In the genomic region with DNA sequence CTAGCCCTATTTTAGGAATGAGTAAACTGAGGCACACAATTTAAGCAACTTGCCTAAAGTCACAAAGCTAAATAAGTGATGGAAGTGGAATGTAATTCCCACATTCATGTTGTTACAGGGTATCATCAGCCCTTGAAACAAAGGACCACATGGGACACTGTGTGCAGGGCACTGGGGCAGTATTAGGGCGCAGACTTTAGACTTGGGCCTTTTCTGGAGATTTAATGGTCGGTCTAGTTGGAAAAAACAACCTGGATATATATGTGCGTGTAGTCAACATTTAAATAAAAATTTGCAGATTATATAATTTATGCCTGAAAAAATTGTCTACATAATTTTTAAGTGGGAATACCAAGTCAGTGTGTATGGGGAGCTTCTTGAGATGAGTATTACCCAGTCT, we compare ENCODE assay signal across 8 cellular contexts. TPM values are rescaled to one million over a fixed set of nuclear protein-coding genes. Genes with fewer than 3 reads are reported as not detected.
DNase-seq lines count a peak whose midpoint lies in the region; ATAC-seq, FAIRE-seq and TF ChIP-seq lines count a peak whose summit lies in the region.

No MANE protein-coding gene starts in this region.

- ATAC-seq in A549 (no peak), GM21717 (IDR thresholded peaks at IDR 0.05; ENCODE audit: unreplicated experiment) (no peak)

- H3K4me3 ChIP-seq in A549 (peak overlapping the region; percentile 75), HL-60 (replicated peaks; ENCODE audit: insufficient read depth, low read length) (peak overlapping the region; percentile 62), mesodermal cell (ENCODE audit: extremely low read depth, insufficient read depth, low read length, poor library complexity, severe bottlenecking) (peak overlapping the region; percentile 99)

- H3K27me3 ChIP-seq in HL-60 (ENCODE audit: insufficient read depth, poor library complexity, severe bottlenecking), result no peaks in the 10 kb centered on the region

- peaks cover 27% of the 10 kb centered on the region for H3K36me3 ChIP-seq in mesodermal cell (ENCODE audit: control insufficient read depth, insufficient read depth, low read length)

- TF ChIP-seq POLR2A in A549 (IDR thresholded peaks at IDR 0.05; ENCODE audit: low read length), result no peak

- H3K27ac ChIP-seq in A549 (peak overlapping the region; percentile 92 to 97), HL-60 (replicated peaks) (no peak overlapping the region), mesodermal cell (ENCODE audit: low read depth, low read length, severe bottlenecking) (peak overlapping the region; percentile 94)

- FAIRE-seq in A549 (lab: Jason Lieb, UNC), result no peak

- DNase-seq in A549 (ENCODE audit: low read depth in 1 of 2, low spot score in 1 of 2) (no peak), HL-60 (ENCODE audit: low read depth in 1 of 2, low spot score in 1 of 2) (no peak), astrocyte of the hippocampus (ENCODE audit: low read depth, low spot score) (peak; percentile 11), NCI-H2227 treated with DMSO at 0.1 percent for 48 hours (lab: John Stamatoyannopoulos, UW) (no peak), 8988T (no peak), COLO668 (lab: John Stamatoyannopoulos, UW; ENCODE audit: unreplicated experiment) (no peak)

- CTCF ChIA-PET in A549 (lab: Yijun Ruan, JAX), result no interaction called here

- 51% methylated on average over 3 of the region's 3 CpGs for WGBS in A549 (ENCODE audit: missing lambda C conversion rate)
- WGBS in mesodermal cell (ENCODE audit: insufficient coverage in 2 of 2), 2 experiments, result 60 to 100% methylated on average over 1 of the region's 3 CpGs

- peak overlapping the region; percentile 98 for H3K4me2 ChIP-seq in A549

- no peak for TF ChIP-seq EP300 in A549 (IDR thresholded peaks at IDR 0.05)

- H3K4me1 ChIP-seq in A549 (no peaks in the 10 kb centered on the region; the same call in 2 of the 3 replicates), mesodermal cell (ENCODE audit: control insufficient read depth, insufficient read depth, low read length, poor library complexity, severe bottlenecking) (no peaks in the 10 kb centered on the region)

- POLR2A ChIA-PET in A549 (lab: Yijun Ruan, JAX), result interaction anchor here (0.6 kb wide), 1 partner anchor 324 kb away, joined by 3 read pairs; the partner anchor contains the start of gene HNRNPR

- TF ChIP-seq CTCF in A549 (IDR thresholded peaks at IDR 0.05) (no peak), HL-60 (IDR thresholded peaks at IDR 0.05; ENCODE audit: insufficient read depth, low read length) (no peak)

- no peak for TF ChIP-seq RAD21 in A549 (conservative IDR thresholded peaks at IDR 0.05 in 1 of 2, IDR thresholded peaks at IDR 0.05 in 1 of 2)

- H3K9me3 ChIP-seq in A549 (0 out of 3 replicates have a peak, but pooled peaks cover 2% of the 10 kb centered on the region), mesodermal cell (ENCODE audit: control insufficient read depth, low read length) (peaks cover 25% of the 10 kb centered on the region)

TF ChIP-seq in A549, 52 proteins besides CTCF, POLR2A, EP300 and RAD21:
- TF ChIP-seq TFCP2L1 (CRISPR knock-in tag; IDR thresholded peaks at IDR 0.05) (no peak), GATA3 (IDR thresholded peaks at IDR 0.05; ENCODE audit: borderline replicate concordance) (no peak), EHMT2 (IDR thresholded peaks at IDR 0.05; ENCODE audit: low read depth) (no peak), ESRRA (IDR thresholded peaks at IDR 0.05; ENCODE audit: borderline replicate concordance, low read length) (no peak), CHD2 (IDR thresholded peaks at IDR 0.05; ENCODE audit: low read length, partially characterized antibody) (no peak)

RNA-seq across cellular contexts. Expression of gene KDM1A, which starts 1.5 kb away (rescaled TPM):
- polyA plus RNA-seq in A549 (2011; rRNA removed), result 71.8 and 80.3 TPM in 2 replicates
- 58.9 and 65.8 TPM in 2 replicates for polyA plus RNA-seq in A549 (2012; cell fraction: cytosol; rRNA removed)
- 58.4 and 107 TPM in 2 replicates for polyA plus RNA-seq in A549 (2012; cell fraction: nucleus; rRNA removed)
- polyA plus RNA-seq in A549 (2017; fragmentation: RNase III; extraction: RNeasy Plus Mini Kit Qiagen cat#74134 plus additional on column Dnase treatment), result 63.7 to 67.6 TPM (median 66.4 TPM) in 3 replicates
- polyA minus RNA-seq in A549 (2011; rRNA and poly(A)+ RNA removed), result 81.8 and 87.9 TPM in 2 replicates
- 162 TPM for polyA plus RNA-seq in mesodermal cell (2013, experiment 1 of 2)
- polyA plus RNA-seq in mesodermal cell (2013, experiment 2 of 2), result 157 TPM

RNA-seq across cellular contexts. Expression of gene TEX46, which starts 5.1 kb away (rescaled TPM):
- polyA plus RNA-seq in A549 (2011; rRNA removed) (not detected in 2 replicates), A549 (2017; fragmentation: RNase III; extraction: RNeasy Plus Mini Kit Qiagen cat#74134 plus additional on column Dnase treatment) (not detected in 3 replicates)
- not detected in 2 replicates for polyA plus RNA-seq in A549 (2012; cell fraction: cytosol; rRNA removed)
- polyA plus RNA-seq in A549 (2012; cell fraction: nucleus; rRNA removed), result not detected in 2 replicates
- polyA minus RNA-seq in A549 (2011; rRNA and poly(A)+ RNA removed), result not detected in 2 replicates
- polyA plus RNA-seq in mesodermal cell (2013, experiment 1 of 2), result not detected
- not detected for polyA plus RNA-seq in mesodermal cell (2013, experiment 2 of 2)

RNA-seq across cellular contexts. Expression of gene LACTBL1, which starts 48.1 kb away (rescaled TPM):
- not detected in 2 replicates for polyA plus RNA-seq in A549 (2011; rRNA removed)
- not detected in 2 replicates for polyA plus RNA-seq in A549 (2012; cell fraction: cytosol; rRNA removed)
- not detected in 2 replicates for polyA plus RNA-seq in A549 (2012; cell fraction: nucleus; rRNA removed)
- polyA plus RNA-seq in A549 (2017; fragmentation: RNase III; extraction: RNeasy Plus Mini Kit Qiagen cat#74134 plus additional on column Dnase treatment), result not detected in 3 replicates
- not detected in 2 replicates for polyA minus RNA-seq in A549 (2011; rRNA and poly(A)+ RNA removed)
- not detected for polyA plus RNA-seq in mesodermal cell (2013, experiment 1 of 2)
- polyA plus RNA-seq in mesodermal cell (2013, experiment 2 of 2), result not detected
